8 cellular contexts compared by ENCODE assay signal in the genomic region with DNA sequence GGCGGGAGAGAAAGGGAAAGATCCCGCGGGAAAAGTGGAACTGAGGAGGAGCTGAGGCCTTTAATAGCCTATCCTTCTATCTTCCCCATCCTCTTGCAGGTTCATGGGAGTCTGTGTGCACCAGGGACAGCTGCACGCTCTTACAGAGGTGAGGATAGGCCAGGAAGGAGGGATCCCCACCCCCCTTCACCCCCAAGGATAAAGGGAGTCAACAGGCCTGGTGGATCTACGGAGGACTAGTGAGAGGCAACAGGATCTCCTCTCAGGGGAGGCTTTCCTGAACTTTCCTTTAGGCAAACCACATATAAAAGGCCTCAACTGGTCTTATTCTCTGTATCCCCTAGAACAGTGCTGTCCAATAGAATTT. TPM values are rescaled to one million over a fixed set of nuclear protein-coding genes. Genes with fewer than 3 reads are reported as not detected.
DNase-seq lines count a peak whose midpoint lies in the region; ATAC-seq and TF ChIP-seq lines count a peak whose summit lies in the region.

No MANE protein-coding gene starts in this region.

- no peak for DNase-seq in CD4-positive, alpha-beta T cell
- DNase-seq in LHCN-M2 (ENCODE audit: low read depth) (peak; percentile 46), coronary artery (ENCODE audit: low spot score) (peak; percentile 72), islet precursor cell (no peak)
- DNase-seq in natural killer cell treated with Interleukin-12 subunit alpha and Interleukin-12 subunit beta and Interleukin-15 and Interleukin-18, amount 100 ng/mL, for 72 hours (ENCODE audit: low spot score): no peak

- H3K36me3 Mint-ChIP-seq in CD4-positive, alpha-beta T cell (ENCODE audit: low read depth): peaks cover 31% of the 10 kb centered on the region
- H3K36me3 Mint-ChIP-seq in natural killer cell treated with Interleukin-12 subunit alpha and Interleukin-12 subunit beta and Interleukin-15 and Interleukin-18, amount 100 ng/mL, for 72 hours: no peaks in the 10 kb centered on the region

- no peaks in the 10 kb centered on the region for H3K9me3 Mint-ChIP-seq in CD4-positive, alpha-beta T cell
- H3K9me3 Mint-ChIP-seq in natural killer cell treated with Interleukin-12 subunit alpha and Interleukin-12 subunit beta and Interleukin-15 and Interleukin-18, amount 100 ng/mL, for 72 hours: no peaks in the 10 kb centered on the region

- no peak overlapping the region for H3K27ac ChIP-seq in CD4-positive, alpha-beta T cell (ENCODE audit: low read depth, low read length)
- peak overlapping the region; percentile 85 to 99 for H3K27ac ChIP-seq in coronary artery

- ATAC-seq in CD4-positive, alpha-beta T cell (ENCODE audit: poor library complexity): no peak
- ATAC-seq in natural killer cell treated with Interleukin-12 subunit alpha and Interleukin-12 subunit beta and Interleukin-15 and Interleukin-18, amount 100 ng/mL, for 72 hours: no peak
- ATAC-seq in GM19463 (IDR thresholded peaks at IDR 0.05; ENCODE audit: unreplicated experiment) (no peak), GM18861 (IDR thresholded peaks at IDR 0.05; ENCODE audit: unreplicated experiment) (no peak), HG02884 (IDR thresholded peaks at IDR 0.05; ENCODE audit: unreplicated experiment) (no peak)

- H3K27me3 Mint-ChIP-seq in CD4-positive, alpha-beta T cell: no peaks in the 10 kb centered on the region
- H3K27me3 Mint-ChIP-seq in natural killer cell treated with Interleukin-12 subunit alpha and Interleukin-12 subunit beta and Interleukin-15 and Interleukin-18, amount 100 ng/mL, for 72 hours: no peaks in the 10 kb centered on the region

- POLR2A ChIA-PET in CD4-positive, alpha-beta T cell (lab: Charles Lee): interaction anchor here (0.7 to 3.9 kb wide), 9 partner anchors 11 to 585 kb away, joined by 3 to 45 read pairs (median 10); a partner anchor contains a TSS

- H3K4me3 ChIP-seq in coronary artery: peak overlapping the region; percentile 91

- CTCF ChIA-PET in CD4-positive, alpha-beta T cell (lab: Charles Lee): interaction anchor here (1.1 to 4.3 kb wide), 3 partner anchors 11 to 52 kb away, joined by 4 to 31 read pairs (median 5); a partner anchor contains a TSS

- no peak for TF ChIP-seq CTCF in CD4-positive, alpha-beta T cell (IDR thresholded peaks at IDR 0.05)
- TF ChIP-seq CTCF in coronary artery (IDR thresholded peaks at IDR 0.05): no peak

- H3K4me1 Mint-ChIP-seq in CD4-positive, alpha-beta T cell (ENCODE audit: low read depth): peaks cover 39% of the 10 kb centered on the region
- H3K4me1 Mint-ChIP-seq in natural killer cell treated with Interleukin-12 subunit alpha and Interleukin-12 subunit beta and Interleukin-15 and Interleukin-18, amount 100 ng/mL, for 72 hours (ENCODE audit: low read depth in 2 of 2): peaks cover 35 to 43% of the 10 kb centered on the region in 2 donors

- H3K27me3 ChIP-seq in CD4-positive, alpha-beta T cell (ENCODE audit: control insufficient read depth, insufficient read depth, low read length): no peaks in the 10 kb centered on the region

- H3K9me3 ChIP-seq in CD4-positive, alpha-beta T cell (ENCODE audit: control insufficient read depth, low read length): no peaks in the 10 kb centered on the region

- peak overlapping the region; percentile 71 for H3K4me3 Mint-ChIP-seq in CD4-positive, alpha-beta T cell
- H3K4me3 Mint-ChIP-seq in natural killer cell treated with Interleukin-12 subunit alpha and Interleukin-12 subunit beta and Interleukin-15 and Interleukin-18, amount 100 ng/mL, for 72 hours: peak overlapping the region; percentile 77

- H3K27ac Mint-ChIP-seq in CD4-positive, alpha-beta T cell: peak overlapping the region; percentile 15
- no peak overlapping the region for H3K27ac Mint-ChIP-seq in natural killer cell treated with Interleukin-12 subunit alpha and Interleukin-12 subunit beta and Interleukin-15 and Interleukin-18, amount 100 ng/mL, for 72 hours

- intact Hi-C loops in CD4-positive, alpha-beta T cell (cut with DNase I, micrococcal nuclease): loop anchor here in 1 of 2 experiments (5.0 to 10.0 kb wide), 2 partner anchors 221 to 1159 kb away; a partner anchor contains a TSS

RNA-seq across cellular contexts. Expression of a gene that starts 1.1 kb away (rescaled TPM):
- total RNA-seq in CD4-positive, alpha-beta T cell: 10 to 100 TPM; 18.5 to 18.6 TPM
- 21.7 and 26.8 TPM in 2 replicates for total RNA-seq in LHCN-M2 (2014; rRNA removed)
- 37.5 TPM for polyA plus RNA-seq in LHCN-M2 (2012)
- total RNA-seq in natural killer cell treated with Interleukin-12 subunit alpha and Interleukin-12 subunit beta and Interleukin-15 and Interleukin-18, amount 100 ng/mL, for 72 hours: 10 to 100 TPM; 41.4 to 43.3 TPM

RNA-seq across cellular contexts. Expression of a gene that starts 12.1 kb away (rescaled TPM):
- total RNA-seq in CD4-positive, alpha-beta T cell: 1 to 10 TPM; 2.3 to 3.6 TPM
- total RNA-seq in LHCN-M2 (2014; rRNA removed): 1.2 and 1.4 TPM in 2 replicates
- polyA plus RNA-seq in LHCN-M2 (2012): 0.95 TPM
- total RNA-seq in natural killer cell treated with Interleukin-12 subunit alpha and Interleukin-12 subunit beta and Interleukin-15 and Interleukin-18, amount 100 ng/mL, for 72 hours: 1 to 10 TPM; 7.0 to 8.8 TPM

RNA-seq across cellular contexts. Expression of a gene that starts 44.6 kb away (rescaled TPM):
- 10 to 100 TPM; 18.4 to 19.2 TPM for total RNA-seq in CD4-positive, alpha-beta T cell
- total RNA-seq in LHCN-M2 (2014; rRNA removed): 0.26 and 0.63 TPM in 2 replicates
- polyA plus RNA-seq in LHCN-M2 (2012): 0.09 TPM
- 1 to 10 TPM; 3.5 to 7.1 TPM for total RNA-seq in natural killer cell treated with Interleukin-12 subunit alpha and Interleukin-12 subunit beta and Interleukin-15 and Interleukin-18, amount 100 ng/mL, for 72 hours

RNA-seq across cellular contexts. Expression of a gene that starts 51.7 kb away (rescaled TPM):
- total RNA-seq in CD4-positive, alpha-beta T cell: over 10,000 TPM; 14,857 to 24,615 TPM
- total RNA-seq in LHCN-M2 (2014; rRNA removed): 5,651 and 6,728 TPM in 2 replicates
- 16.9 TPM for polyA plus RNA-seq in LHCN-M2 (2012)
- total RNA-seq in natural killer cell treated with Interleukin-12 subunit alpha and Interleukin-12 subunit beta and Interleukin-15 and Interleukin-18, amount 100 ng/mL, for 72 hours: 1,000 to 10,000 TPM; 3,856 to 4,437 TPM

RNA-seq across cellular contexts. Expression of a gene that starts 52.0 kb away (rescaled TPM):
- total RNA-seq in CD4-positive, alpha-beta T cell: 10 to 100 TPM; 10.2 TPM
- total RNA-seq in LHCN-M2 (2014; rRNA removed): 11.1 and 13.3 TPM in 2 replicates
- 36.5 TPM for polyA plus RNA-seq in LHCN-M2 (2012)
- 10 to 100 TPM; 12.0 to 21.5 TPM for total RNA-seq in natural killer cell treated with Interleukin-12 subunit alpha and Interleukin-12 subunit beta and Interleukin-15 and Interleukin-18, amount 100 ng/mL, for 72 hours

Comparison
In these comparisons a context has a peak if more than half of its experiments do, and no peak if none do; other contexts are left out.
1. DNase-seq: peak in LHCN-M2 (single experiment) and coronary artery (single experiment); none in CD4-positive, alpha-beta T cell (0 of 10), natural killer cell treated with Interleukin-12 subunit alpha and Interleukin-12 subunit beta and Interleukin-15 and Interleukin-18, amount 100 ng/mL, for 72 hours (single experiment) and islet precursor cell (single experiment).